In the genomic region with DNA sequence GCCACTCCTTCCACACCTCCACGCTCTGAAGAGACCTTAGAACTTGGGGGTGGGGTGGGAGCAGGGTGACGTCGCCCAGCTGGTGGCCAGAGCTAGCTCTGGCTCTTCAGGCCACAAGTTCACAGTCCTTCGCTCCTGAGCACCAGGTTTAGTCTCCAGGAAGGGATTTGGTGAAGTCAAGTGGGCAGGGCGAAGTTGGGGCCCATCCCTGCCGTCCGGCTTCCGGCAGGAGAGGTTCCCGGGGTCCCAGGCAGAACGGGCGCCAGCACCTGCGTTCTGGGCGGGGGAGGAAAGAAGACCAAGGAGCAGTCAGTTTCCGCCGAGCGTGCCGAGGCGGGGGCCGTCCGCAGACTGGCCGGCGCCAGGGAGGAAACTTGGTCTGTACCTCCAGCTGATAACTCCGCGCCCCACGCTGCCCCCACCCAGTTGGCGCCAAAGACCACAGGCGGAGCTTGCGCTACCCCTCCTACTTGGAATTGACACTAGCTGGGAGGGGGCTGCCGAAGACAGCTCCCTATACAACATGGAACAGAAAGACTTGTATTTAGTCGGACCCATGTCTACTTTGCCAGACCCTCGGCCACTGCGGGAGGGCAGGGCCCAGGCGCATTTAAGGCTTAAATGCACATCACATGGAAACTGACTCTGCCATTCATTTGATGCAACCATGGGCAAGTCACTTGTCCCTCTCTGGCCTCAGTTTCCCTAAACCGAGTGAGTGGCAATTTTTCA, we compare ENCODE assay signal across 1 cellular context.
TF ChIP-seq lines count a peak whose summit lies in the region.

No MANE protein-coding gene starts in this region.

TF ChIP-seq in K562, 482 proteins besides CTCF, POLR2A, EP300 and RAD21 (continued from another document and continues in another):
- TF ChIP-seq, protein P1, sequence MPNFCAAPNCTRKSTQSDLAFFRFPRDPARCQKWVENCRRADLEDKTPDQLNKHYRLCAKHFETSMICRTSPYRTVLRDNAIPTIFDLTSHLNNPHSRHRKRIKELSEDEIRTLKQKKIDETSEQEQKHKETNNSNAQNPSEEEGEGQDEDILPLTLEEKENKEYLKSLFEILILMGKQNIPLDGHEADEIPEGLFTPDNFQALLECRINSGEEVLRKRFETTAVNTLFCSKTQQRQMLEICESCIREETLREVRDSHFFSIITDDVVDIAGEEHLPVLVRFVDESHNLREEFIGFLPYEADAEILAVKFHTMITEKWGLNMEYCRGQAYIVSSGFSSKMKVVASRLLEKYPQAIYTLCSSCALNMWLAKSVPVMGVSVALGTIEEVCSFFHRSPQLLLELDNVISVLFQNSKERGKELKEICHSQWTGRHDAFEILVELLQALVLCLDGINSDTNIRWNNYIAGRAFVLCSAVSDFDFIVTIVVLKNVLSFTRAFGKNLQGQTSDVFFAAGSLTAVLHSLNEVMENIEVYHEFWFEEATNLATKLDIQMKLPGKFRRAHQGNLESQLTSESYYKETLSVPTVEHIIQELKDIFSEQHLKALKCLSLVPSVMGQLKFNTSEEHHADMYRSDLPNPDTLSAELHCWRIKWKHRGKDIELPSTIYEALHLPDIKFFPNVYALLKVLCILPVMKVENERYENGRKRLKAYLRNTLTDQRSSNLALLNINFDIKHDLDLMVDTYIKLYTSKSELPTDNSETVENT (CRISPR knock-in tag; IDR thresholded peaks at IDR 0.05), result peak; percentile 9; the same call in 1 of the 2 replicates
- no peak for TF ChIP-seq MCM3 (IDR thresholded peaks at IDR 0.05)
- TF ChIP-seq RBBP5 (IDR thresholded peaks at IDR 0.05; ENCODE audit: borderline replicate concordance, insufficient read depth, low read length, poor library complexity, severe bottlenecking), result peak; percentile 75
- peak; percentile 10; the same call in 1 of the 2 replicates for TF ChIP-seq KLF13 (tag; IDR thresholded peaks at IDR 0.05; ENCODE audit: borderline replicate concordance, low read depth)
- TF ChIP-seq, protein P2, sequence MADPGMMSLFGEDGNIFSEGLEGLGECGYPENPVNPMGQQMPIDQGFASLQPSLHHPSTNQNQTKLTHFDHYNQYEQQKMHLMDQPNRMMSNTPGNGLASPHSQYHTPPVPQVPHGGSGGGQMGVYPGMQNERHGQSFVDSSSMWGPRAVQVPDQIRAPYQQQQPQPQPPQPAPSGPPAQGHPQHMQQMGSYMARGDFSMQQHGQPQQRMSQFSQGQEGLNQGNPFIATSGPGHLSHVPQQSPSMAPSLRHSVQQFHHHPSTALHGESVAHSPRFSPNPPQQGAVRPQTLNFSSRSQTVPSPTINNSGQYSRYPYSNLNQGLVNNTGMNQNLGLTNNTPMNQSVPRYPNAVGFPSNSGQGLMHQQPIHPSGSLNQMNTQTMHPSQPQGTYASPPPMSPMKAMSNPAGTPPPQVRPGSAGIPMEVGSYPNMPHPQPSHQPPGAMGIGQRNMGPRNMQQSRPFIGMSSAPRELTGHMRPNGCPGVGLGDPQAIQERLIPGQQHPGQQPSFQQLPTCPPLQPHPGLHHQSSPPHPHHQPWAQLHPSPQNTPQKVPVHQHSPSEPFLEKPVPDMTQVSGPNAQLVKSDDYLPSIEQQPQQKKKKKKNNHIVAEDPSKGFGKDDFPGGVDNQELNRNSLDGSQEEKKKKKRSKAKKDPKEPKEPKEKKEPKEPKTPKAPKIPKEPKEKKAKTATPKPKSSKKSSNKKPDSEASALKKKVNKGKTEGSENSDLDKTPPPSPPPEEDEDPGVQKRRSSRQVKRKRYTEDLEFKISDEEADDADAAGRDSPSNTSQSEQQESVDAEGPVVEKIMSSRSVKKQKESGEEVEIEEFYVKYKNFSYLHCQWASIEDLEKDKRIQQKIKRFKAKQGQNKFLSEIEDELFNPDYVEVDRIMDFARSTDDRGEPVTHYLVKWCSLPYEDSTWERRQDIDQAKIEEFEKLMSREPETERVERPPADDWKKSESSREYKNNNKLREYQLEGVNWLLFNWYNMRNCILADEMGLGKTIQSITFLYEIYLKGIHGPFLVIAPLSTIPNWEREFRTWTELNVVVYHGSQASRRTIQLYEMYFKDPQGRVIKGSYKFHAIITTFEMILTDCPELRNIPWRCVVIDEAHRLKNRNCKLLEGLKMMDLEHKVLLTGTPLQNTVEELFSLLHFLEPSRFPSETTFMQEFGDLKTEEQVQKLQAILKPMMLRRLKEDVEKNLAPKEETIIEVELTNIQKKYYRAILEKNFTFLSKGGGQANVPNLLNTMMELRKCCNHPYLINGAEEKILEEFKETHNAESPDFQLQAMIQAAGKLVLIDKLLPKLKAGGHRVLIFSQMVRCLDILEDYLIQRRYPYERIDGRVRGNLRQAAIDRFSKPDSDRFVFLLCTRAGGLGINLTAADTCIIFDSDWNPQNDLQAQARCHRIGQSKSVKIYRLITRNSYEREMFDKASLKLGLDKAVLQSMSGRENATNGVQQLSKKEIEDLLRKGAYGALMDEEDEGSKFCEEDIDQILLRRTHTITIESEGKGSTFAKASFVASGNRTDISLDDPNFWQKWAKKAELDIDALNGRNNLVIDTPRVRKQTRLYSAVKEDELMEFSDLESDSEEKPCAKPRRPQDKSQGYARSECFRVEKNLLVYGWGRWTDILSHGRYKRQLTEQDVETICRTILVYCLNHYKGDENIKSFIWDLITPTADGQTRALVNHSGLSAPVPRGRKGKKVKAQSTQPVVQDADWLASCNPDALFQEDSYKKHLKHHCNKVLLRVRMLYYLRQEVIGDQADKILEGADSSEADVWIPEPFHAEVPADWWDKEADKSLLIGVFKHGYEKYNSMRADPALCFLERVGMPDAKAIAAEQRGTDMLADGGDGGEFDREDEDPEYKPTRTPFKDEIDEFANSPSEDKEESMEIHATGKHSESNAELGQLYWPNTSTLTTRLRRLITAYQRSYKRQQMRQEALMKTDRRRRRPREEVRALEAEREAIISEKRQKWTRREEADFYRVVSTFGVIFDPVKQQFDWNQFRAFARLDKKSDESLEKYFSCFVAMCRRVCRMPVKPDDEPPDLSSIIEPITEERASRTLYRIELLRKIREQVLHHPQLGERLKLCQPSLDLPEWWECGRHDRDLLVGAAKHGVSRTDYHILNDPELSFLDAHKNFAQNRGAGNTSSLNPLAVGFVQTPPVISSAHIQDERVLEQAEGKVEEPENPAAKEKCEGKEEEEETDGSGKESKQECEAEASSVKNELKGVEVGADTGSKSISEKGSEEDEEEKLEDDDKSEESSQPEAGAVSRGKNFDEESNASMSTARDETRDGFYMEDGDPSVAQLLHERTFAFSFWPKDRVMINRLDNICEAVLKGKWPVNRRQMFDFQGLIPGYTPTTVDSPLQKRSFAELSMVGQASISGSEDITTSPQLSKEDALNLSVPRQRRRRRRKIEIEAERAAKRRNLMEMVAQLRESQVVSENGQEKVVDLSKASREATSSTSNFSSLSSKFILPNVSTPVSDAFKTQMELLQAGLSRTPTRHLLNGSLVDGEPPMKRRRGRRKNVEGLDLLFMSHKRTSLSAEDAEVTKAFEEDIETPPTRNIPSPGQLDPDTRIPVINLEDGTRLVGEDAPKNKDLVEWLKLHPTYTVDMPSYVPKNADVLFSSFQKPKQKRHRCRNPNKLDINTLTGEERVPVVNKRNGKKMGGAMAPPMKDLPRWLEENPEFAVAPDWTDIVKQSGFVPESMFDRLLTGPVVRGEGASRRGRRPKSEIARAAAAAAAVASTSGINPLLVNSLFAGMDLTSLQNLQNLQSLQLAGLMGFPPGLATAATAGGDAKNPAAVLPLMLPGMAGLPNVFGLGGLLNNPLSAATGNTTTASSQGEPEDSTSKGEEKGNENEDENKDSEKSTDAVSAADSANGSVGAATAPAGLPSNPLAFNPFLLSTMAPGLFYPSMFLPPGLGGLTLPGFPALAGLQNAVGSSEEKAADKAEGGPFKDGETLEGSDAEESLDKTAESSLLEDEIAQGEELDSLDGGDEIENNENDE (IDR thresholded peaks at IDR 0.05; ENCODE audit: low read depth, low read length), result no peak
- TF ChIP-seq, protein P3, sequence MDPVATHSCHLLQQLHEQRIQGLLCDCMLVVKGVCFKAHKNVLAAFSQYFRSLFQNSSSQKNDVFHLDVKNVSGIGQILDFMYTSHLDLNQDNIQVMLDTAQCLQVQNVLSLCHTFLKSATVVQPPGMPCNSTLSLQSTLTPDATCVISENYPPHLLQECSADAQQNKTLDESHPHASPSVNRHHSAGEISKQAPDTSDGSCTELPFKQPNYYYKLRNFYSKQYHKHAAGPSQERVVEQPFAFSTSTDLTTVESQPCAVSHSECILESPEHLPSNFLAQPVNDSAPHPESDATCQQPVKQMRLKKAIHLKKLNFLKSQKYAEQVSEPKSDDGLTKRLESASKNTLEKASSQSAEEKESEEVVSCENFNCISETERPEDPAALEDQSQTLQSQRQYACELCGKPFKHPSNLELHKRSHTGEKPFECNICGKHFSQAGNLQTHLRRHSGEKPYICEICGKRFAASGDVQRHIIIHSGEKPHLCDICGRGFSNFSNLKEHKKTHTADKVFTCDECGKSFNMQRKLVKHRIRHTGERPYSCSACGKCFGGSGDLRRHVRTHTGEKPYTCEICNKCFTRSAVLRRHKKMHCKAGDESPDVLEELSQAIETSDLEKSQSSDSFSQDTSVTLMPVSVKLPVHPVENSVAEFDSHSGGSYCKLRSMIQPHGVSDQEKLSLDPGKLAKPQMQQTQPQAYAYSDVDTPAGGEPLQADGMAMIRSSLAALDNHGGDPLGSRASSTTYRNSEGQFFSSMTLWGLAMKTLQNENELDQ (CRISPR knock-in tag; IDR thresholded peaks at IDR 0.05; ENCODE audit: borderline replicate concordance), result no peak
- TF ChIP-seq KAT2B (IDR thresholded peaks at IDR 0.05; ENCODE audit: low read depth, low read length), result no peak
- TF ChIP-seq, protein P4, sequence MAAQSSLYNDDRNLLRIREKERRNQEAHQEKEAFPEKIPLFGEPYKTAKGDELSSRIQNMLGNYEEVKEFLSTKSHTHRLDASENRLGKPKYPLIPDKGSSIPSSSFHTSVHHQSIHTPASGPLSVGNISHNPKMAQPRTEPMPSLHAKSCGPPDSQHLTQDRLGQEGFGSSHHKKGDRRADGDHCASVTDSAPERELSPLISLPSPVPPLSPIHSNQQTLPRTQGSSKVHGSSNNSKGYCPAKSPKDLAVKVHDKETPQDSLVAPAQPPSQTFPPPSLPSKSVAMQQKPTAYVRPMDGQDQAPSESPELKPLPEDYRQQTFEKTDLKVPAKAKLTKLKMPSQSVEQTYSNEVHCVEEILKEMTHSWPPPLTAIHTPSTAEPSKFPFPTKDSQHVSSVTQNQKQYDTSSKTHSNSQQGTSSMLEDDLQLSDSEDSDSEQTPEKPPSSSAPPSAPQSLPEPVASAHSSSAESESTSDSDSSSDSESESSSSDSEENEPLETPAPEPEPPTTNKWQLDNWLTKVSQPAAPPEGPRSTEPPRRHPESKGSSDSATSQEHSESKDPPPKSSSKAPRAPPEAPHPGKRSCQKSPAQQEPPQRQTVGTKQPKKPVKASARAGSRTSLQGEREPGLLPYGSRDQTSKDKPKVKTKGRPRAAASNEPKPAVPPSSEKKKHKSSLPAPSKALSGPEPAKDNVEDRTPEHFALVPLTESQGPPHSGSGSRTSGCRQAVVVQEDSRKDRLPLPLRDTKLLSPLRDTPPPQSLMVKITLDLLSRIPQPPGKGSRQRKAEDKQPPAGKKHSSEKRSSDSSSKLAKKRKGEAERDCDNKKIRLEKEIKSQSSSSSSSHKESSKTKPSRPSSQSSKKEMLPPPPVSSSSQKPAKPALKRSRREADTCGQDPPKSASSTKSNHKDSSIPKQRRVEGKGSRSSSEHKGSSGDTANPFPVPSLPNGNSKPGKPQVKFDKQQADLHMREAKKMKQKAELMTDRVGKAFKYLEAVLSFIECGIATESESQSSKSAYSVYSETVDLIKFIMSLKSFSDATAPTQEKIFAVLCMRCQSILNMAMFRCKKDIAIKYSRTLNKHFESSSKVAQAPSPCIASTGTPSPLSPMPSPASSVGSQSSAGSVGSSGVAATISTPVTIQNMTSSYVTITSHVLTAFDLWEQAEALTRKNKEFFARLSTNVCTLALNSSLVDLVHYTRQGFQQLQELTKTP (IDR thresholded peaks at IDR 0.05; ENCODE audit: low read depth in 1 of 2, partially characterized antibody in 2 of 2), result peak in 1 of 2 experiments; percentile 13
- TF ChIP-seq, protein P5, sequence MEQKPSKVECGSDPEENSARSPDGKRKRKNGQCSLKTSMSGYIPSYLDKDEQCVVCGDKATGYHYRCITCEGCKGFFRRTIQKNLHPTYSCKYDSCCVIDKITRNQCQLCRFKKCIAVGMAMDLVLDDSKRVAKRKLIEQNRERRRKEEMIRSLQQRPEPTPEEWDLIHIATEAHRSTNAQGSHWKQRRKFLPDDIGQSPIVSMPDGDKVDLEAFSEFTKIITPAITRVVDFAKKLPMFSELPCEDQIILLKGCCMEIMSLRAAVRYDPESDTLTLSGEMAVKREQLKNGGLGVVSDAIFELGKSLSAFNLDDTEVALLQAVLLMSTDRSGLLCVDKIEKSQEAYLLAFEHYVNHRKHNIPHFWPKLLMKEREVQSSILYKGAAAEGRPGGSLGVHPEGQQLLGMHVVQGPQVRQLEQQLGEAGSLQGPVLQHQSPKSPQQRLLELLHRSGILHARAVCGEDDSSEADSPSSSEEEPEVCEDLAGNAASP (IDR thresholded peaks at IDR 0.05), result no peak
- TF ChIP-seq, protein P6, sequence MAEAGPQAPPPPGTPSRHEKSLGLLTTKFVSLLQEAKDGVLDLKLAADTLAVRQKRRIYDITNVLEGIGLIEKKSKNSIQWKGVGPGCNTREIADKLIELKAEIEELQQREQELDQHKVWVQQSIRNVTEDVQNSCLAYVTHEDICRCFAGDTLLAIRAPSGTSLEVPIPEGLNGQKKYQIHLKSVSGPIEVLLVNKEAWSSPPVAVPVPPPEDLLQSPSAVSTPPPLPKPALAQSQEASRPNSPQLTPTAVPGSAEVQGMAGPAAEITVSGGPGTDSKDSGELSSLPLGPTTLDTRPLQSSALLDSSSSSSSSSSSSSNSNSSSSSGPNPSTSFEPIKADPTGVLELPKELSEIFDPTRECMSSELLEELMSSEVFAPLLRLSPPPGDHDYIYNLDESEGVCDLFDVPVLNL (CRISPR knock-in tag; IDR thresholded peaks at IDR 0.05; ENCODE audit: low read depth), result no peak
- TF ChIP-seq, protein P7, sequence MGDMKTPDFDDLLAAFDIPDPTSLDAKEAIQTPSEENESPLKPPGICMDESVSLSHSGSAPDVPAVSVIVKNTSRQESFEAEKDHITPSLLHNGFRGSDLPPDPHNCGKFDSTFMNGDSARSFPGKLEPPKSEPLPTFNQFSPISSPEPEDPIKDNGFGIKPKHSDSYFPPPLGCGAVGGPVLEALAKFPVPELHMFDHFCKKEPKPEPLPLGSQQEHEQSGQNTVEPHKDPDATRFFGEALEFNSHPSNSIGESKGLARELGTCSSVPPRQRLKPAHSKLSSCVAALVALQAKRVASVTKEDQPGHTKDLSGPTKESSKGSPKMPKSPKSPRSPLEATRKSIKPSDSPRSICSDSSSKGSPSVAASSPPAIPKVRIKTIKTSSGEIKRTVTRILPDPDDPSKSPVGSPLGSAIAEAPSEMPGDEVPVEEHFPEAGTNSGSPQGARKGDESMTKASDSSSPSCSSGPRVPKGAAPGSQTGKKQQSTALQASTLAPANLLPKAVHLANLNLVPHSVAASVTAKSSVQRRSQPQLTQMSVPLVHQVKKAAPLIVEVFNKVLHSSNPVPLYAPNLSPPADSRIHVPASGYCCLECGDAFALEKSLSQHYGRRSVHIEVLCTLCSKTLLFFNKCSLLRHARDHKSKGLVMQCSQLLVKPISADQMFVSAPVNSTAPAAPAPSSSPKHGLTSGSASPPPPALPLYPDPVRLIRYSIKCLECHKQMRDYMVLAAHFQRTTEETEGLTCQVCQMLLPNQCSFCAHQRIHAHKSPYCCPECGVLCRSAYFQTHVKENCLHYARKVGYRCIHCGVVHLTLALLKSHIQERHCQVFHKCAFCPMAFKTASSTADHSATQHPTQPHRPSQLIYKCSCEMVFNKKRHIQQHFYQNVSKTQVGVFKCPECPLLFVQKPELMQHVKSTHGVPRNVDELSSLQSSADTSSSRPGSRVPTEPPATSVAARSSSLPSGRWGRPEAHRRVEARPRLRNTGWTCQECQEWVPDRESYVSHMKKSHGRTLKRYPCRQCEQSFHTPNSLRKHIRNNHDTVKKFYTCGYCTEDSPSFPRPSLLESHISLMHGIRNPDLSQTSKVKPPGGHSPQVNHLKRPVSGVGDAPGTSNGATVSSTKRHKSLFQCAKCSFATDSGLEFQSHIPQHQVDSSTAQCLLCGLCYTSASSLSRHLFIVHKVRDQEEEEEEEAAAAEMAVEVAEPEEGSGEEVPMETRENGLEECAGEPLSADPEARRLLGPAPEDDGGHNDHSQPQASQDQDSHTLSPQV (IDR thresholded peaks at IDR 0.05), result peak; percentile 89
- TF ChIP-seq HIVEP1 (CRISPR knock-in tag; IDR thresholded peaks at IDR 0.05), result no peak
- TF ChIP-seq SMARCA4 (IDR thresholded peaks at IDR 0.05), result peak; percentile 48; the same call in 1 of the 2 replicates
- peak in 1 of 2 experiments; percentile 80; a peak in 2 of 4 replicates for TF ChIP-seq HDAC1 (IDR thresholded peaks at IDR 0.05)
- no peak for TF ChIP-seq ZNF436 (CRISPR knock-in tag; IDR thresholded peaks at IDR 0.05)
- no peak for TF ChIP-seq RFX5 (IDR thresholded peaks at IDR 0.05; ENCODE audit: low read depth, low read length)
